Comparison of ENCODE assay signal across 8 cellular contexts in genomic region chr9:98848450-98849149, GRCh38. TPM values are rescaled to one million over a fixed set of nuclear protein-coding genes. Genes with fewer than 3 reads are reported as not detected.
DNase-seq lines count a peak whose midpoint lies in the region; ATAC-seq and TF ChIP-seq lines count a peak whose summit lies in the region.

No MANE protein-coding gene starts in this region.

- H3K36me3 ChIP-seq in ACC112 (ENCODE audit: insufficient read depth, low read length) (no peaks in the 10 kb centered on the region), left lung (no peaks in the 10 kb centered on the region)

- H3K79me2 ChIP-seq in ACC112 (ENCODE audit: control insufficient read depth, insufficient read depth, low read length, unreplicated experiment) = no peaks in the 10 kb centered on the region

- TF ChIP-seq CTCF in choroid plexus epithelial cell (conservative IDR thresholded peaks at IDR 0.05; ENCODE audit: low read depth, low read length) (peak; percentile 95), left lung (IDR thresholded peaks at IDR 0.05) (peak; percentile 91 to 92)

- H3K9me3 ChIP-seq in left lung = no peaks in the 10 kb centered on the region

- H3K4me1 ChIP-seq in ACC112 (ENCODE audit: control insufficient read depth, insufficient read depth, low read length, unreplicated experiment) = no peaks in the 10 kb centered on the region
- peaks cover 0 to 8% of the 10 kb centered on the region in 2 donors for H3K4me1 ChIP-seq in left lung

- H3K27me3 ChIP-seq in ACC112 (ENCODE audit: insufficient read depth, low read length) (no peaks in the 10 kb centered on the region), left lung (no peaks in the 10 kb centered on the region)

- DNase-seq in NCI-H446 treated with DMSO at 0.1 percent for 48 hours (lab: John Stamatoyannopoulos, UW) (peak; percentile 70), choroid plexus epithelial cell (ENCODE audit: low read depth) (peak; percentile 89), left lung (peak; percentile 89 to 95)
- DNase-seq in activated CD4-positive, alpha-beta T cell treated with anti-CD3 and anti-CD28 coated beads for 4 hours = peak; percentile 68 to 73
- peak; percentile 83 to 87 for DNase-seq in stimulated activated CD4-positive, alpha-beta T cell treated with anti-CD3 and anti-CD28 coated beads, Interleukin-2, amount 100 ng/mL, for 24 hours

- peak overlapping the region; percentile 77 for H3K4me3 ChIP-seq in ACC112 (ENCODE audit: low read depth, low read length)
- H3K4me3 ChIP-seq in choroid plexus epithelial cell (ENCODE audit: low read depth, low read length) = no peak overlapping the region
- no peak overlapping the region for H3K4me3 ChIP-seq in left lung

- peak overlapping the region; percentile 93 for H2AFZ ChIP-seq in ACC112 (ENCODE audit: low read length, unreplicated experiment)

- H3K27ac ChIP-seq in ACC112 (ENCODE audit: low read depth, low read length) (no peak overlapping the region), left lung (no peak overlapping the region)

- ATAC-seq in GM18519 (IDR thresholded peaks at IDR 0.05; ENCODE audit: low FRiP score, unreplicated experiment) (peak; percentile 73), HG03103 (IDR thresholded peaks at IDR 0.05; ENCODE audit: low read depth, unreplicated experiment) (peak; percentile 93), left lung (peak; percentile 100)

- intact Hi-C loops in left lung (cut with DNase I) = no loop called here

RNA-seq across cellular contexts. Expression of gene GALNT12, which starts 41.1 kb away (rescaled TPM):
- 10 to 100 TPM; 20.0 to 21.3 TPM for total RNA-seq in left lung

RNA-seq across cellular contexts. Expression of gene ANKS6, which starts 52.2 kb away (rescaled TPM):
- total RNA-seq in left lung = 10 to 100 TPM; 23.4 to 26.9 TPM
